Comparison of ENCODE assay signal across 19 cellular contexts in genomic region chrX:9560219-9560618, GRCh38.
DNase-seq lines count a peak whose midpoint lies in the region; ATAC-seq and FAIRE-seq lines count a peak whose summit lies in the region.
"Had no signal": no experiment of that assay in that cellular context is flagged by ENCODE, and none has a peak within 500 bp of the region (broad histone marks: within the 10 kb centered on the region; RNA-seq: fewer than 3 reads in every experiment).

No MANE protein-coding gene starts in this region.

- in situ Hi-C loops in KBM-7 (cut with MboI; ENCODE audit: low pct_unique_long_range_greater_than_20kb, low sequenced_read_pairs): no loop called here

- ATAC-seq in T-helper 17 cell (no peak), HG03469 (IDR thresholded peaks at IDR 0.05; ENCODE audit: unreplicated experiment) (no peak)

- peak; percentile 40 for DNase-seq in NCI-H2171 (lab: John Stamatoyannopoulos, UW)
- DNase-seq in T-helper 17 cell: no peak
- DNase-seq in pons (ENCODE audit: low spot score): peak; percentile 51
- peak in 22 of 49 donors; percentile 1 to 51 (median 18) for DNase-seq in substantia nigra (lab: John Stamatoyannopoulos, UW)
- DNase-seq in KBM-7: no peak
- DNase-seq in RCC 7860 (ENCODE audit: low spot score): no peak
- DNase-seq: ACHN; Caco-2; CD4-positive, alpha-beta T cell; GM23248 had no signal

- no peaks in the 10 kb centered on the region for H3K27me3 Mint-ChIP-seq in T-helper 17 cell
- H3K27me3 Mint-ChIP-seq: CD4-positive, alpha-beta T cell had no signal

- no peaks in the 10 kb centered on the region for H3K9me3 ChIP-seq in T-helper 17 cell (ENCODE audit: control insufficient read depth, low read length, poor library complexity, severe bottlenecking)
- H3K9me3 ChIP-seq: Caco-2, HAP-1 had no signal

- no peaks in the 10 kb centered on the region for H3K36me3 Mint-ChIP-seq in T-helper 17 cell (ENCODE audit: low read depth)

- H3K27ac ChIP-seq in substantia nigra (ENCODE audit: low read depth, low read length, poor library complexity, severe bottlenecking): peak overlapping the region; percentile 49
- H3K27ac ChIP-seq: C4-2B, GM23248, HL-60 had no signal

- peak overlapping the region; percentile 32 for H3K27ac Mint-ChIP-seq in T-helper 17 cell
- H3K27ac Mint-ChIP-seq: CD4-positive, alpha-beta T cell had no signal

- H3K4me1 Mint-ChIP-seq in T-helper 17 cell: peaks cover 12% of the 10 kb centered on the region

- H3K4me3 Mint-ChIP-seq in T-helper 17 cell: no peak overlapping the region
- H3K4me3 Mint-ChIP-seq: CD4-positive, alpha-beta T cell had no signal

- FAIRE-seq in RCC 7860 (lab: Jason Lieb, UNC): no peak
- FAIRE-seq: A204.1, D721Med, G401.6, GM12891, GM19239 had no signal

Comparison
In these comparisons a context has a peak if more than half of its experiments do, and no peak if none do; other contexts are left out.
1. DNase-seq: peak in NCI-H2171 (single experiment) and pons (single experiment); none in T-helper 17 cell (0 of 3), KBM-7 (single experiment) and RCC 7860 (single experiment).